In genomic region chr4:64022560-64022959, GRCh38 we compare ENCODE assay signal across 9 cellular contexts.
"Had no signal": no experiment of that assay in that cellular context is flagged by ENCODE, and none has a peak within 500 bp of the region (broad histone marks: within the 10 kb centered on the region; RNA-seq: fewer than 3 reads in every experiment).

No MANE protein-coding gene starts in this region.

- H3K9ac ChIP-seq: GM23248 had no signal

- H3K4me2 ChIP-seq: GM23338 had no signal

- H3K4me1 ChIP-seq: HAP-1 had no signal

- H3K27ac ChIP-seq: GM23248 had no signal

- H3K4me3 ChIP-seq: GM23248, GM23338, HAP-1 had no signal

- DNase-seq: GM23248, GOT3, H7, H9, HCEC 1CT, HFFc6 had no signal

- H3K4me1 Mint-ChIP-seq: GM23338, H9 had no signal

- H3K4me3 Mint-ChIP-seq: GM23338, H9, HFFc6 had no signal

- H3K9me3 ChIP-seq: HAP-1 had no signal

- H2AFZ ChIP-seq: GM23248, GM23338 had no signal

- H3K27ac Mint-ChIP-seq: GM23338, H9, HFFc6 had no signal

- H3K36me3 ChIP-seq: HAP-1 had no signal

- ATAC-seq: GM23338, HCT116 had no signal
